Comparison of ENCODE assay signal across 8 cellular contexts in genomic region chr17:42797067-42798007, GRCh38. TPM values are rescaled to one million over a fixed set of nuclear protein-coding genes. Genes with fewer than 3 reads are reported as not detected.
DNase-seq lines count a peak whose midpoint lies in the region; ATAC-seq and TF ChIP-seq lines count a peak whose summit lies in the region.

No MANE protein-coding gene starts in this region.

- H3K36me3 Mint-ChIP-seq in CD14-positive monocyte: peaks cover 11 to 16% of the 10 kb centered on the region in 2 donors
- no peaks in the 10 kb centered on the region for H3K36me3 Mint-ChIP-seq in natural killer cell treated with Interleukin-12 subunit alpha and Interleukin-12 subunit beta and Interleukin-15 and Interleukin-18, amount 100 ng/mL, for 72 hours

- intact Hi-C loops in CD14-positive monocyte (cut with micrococcal nuclease): no loop called here

- no peak for ATAC-seq in natural killer cell treated with Interleukin-12 subunit alpha and Interleukin-12 subunit beta and Interleukin-15 and Interleukin-18, amount 100 ng/mL, for 72 hours
- no peak for ATAC-seq in GM19035 (IDR thresholded peaks at IDR 0.05; ENCODE audit: unreplicated experiment)

- no peaks in the 10 kb centered on the region for H3K36me3 ChIP-seq in MM.1S (replicated peaks; ENCODE audit: insufficient read depth, low read length)
- H3K36me3 ChIP-seq in effector memory CD4-positive, alpha-beta T cell (ENCODE audit: control insufficient read depth, insufficient read depth, low read length): no peaks in the 10 kb centered on the region

- H2AFZ ChIP-seq in MM.1S (ENCODE audit: low read length): no peak overlapping the region

- no peaks in the 10 kb centered on the region for H3K9me2 ChIP-seq in MM.1S (replicated peaks; ENCODE audit: insufficient read depth, low read length)

- H3F3A ChIP-seq in MM.1S (ENCODE audit: insufficient read depth, low read length): no peaks in the 10 kb centered on the region

- H3K27ac ChIP-seq in MM.1S (ENCODE audit: low read length): no peak overlapping the region
- H3K27ac ChIP-seq in effector memory CD4-positive, alpha-beta T cell (ENCODE audit: insufficient read depth, low read length, poor library complexity, severe bottlenecking): no peak overlapping the region

- peaks cover 8% of the 10 kb centered on the region; the same call in 1 of the 2 replicates for H3K4me1 ChIP-seq in MM.1S (ENCODE audit: low read length)
- peaks cover 15% of the 10 kb centered on the region for H3K4me1 ChIP-seq in effector memory CD4-positive, alpha-beta T cell (ENCODE audit: control insufficient read depth, insufficient read depth, low read length, poor library complexity, severe bottlenecking)

- peak overlapping the region; percentile 91 to 94 for H3K4me3 Mint-ChIP-seq in CD14-positive monocyte
- H3K4me3 Mint-ChIP-seq in natural killer cell treated with Interleukin-12 subunit alpha and Interleukin-12 subunit beta and Interleukin-15 and Interleukin-18, amount 100 ng/mL, for 72 hours: peak overlapping the region; percentile 97

- H3K9ac ChIP-seq in MM.1S (ENCODE audit: low read length): peak overlapping the region; percentile 69; the same call in 1 of the 2 replicates

- no peaks in the 10 kb centered on the region for H3K9me3 Mint-ChIP-seq in CD14-positive monocyte
- H3K9me3 Mint-ChIP-seq in natural killer cell treated with Interleukin-12 subunit alpha and Interleukin-12 subunit beta and Interleukin-15 and Interleukin-18, amount 100 ng/mL, for 72 hours: no peaks in the 10 kb centered on the region

- peak overlapping the region in 1 of 7 donors; percentile 60 for H3K27ac Mint-ChIP-seq in CD14-positive monocyte
- peak overlapping the region in 1 of 2 donors; percentile 95 for H3K27ac Mint-ChIP-seq in natural killer cell treated with Interleukin-12 subunit alpha and Interleukin-12 subunit beta and Interleukin-15 and Interleukin-18, amount 100 ng/mL, for 72 hours

- H3K79me2 ChIP-seq in MM.1S (ENCODE audit: low read length): peaks cover 17% of the 10 kb centered on the region

- peaks cover 6 to 18% (median 6%) of the 10 kb centered on the region in 3 donors for H3K27me3 Mint-ChIP-seq in CD14-positive monocyte (ENCODE audit: low read depth in 3 of 3)
- H3K27me3 Mint-ChIP-seq in natural killer cell treated with Interleukin-12 subunit alpha and Interleukin-12 subunit beta and Interleukin-15 and Interleukin-18, amount 100 ng/mL, for 72 hours: peaks cover 0 to 2% of the 10 kb centered on the region in 2 donors

- no peaks in the 10 kb centered on the region for H4K20me1 ChIP-seq in MM.1S (ENCODE audit: insufficient read depth, low read length)

- no peaks in the 10 kb centered on the region for H3K9me3 ChIP-seq in MM.1S (replicated peaks; ENCODE audit: insufficient read depth, low read length)
- no peaks in the 10 kb centered on the region for H3K9me3 ChIP-seq in effector memory CD4-positive, alpha-beta T cell (ENCODE audit: control insufficient read depth, low read length)

- no peak for DNase-seq in CD14-positive monocyte (ENCODE audit: low spot score)
- no peak for DNase-seq in MM.1S
- DNase-seq in effector memory CD4-positive, alpha-beta T cell: no peak
- no peak for DNase-seq in natural killer cell treated with Interleukin-12 subunit alpha and Interleukin-12 subunit beta and Interleukin-15 and Interleukin-18, amount 100 ng/mL, for 72 hours (ENCODE audit: low spot score)
- DNase-seq in SK-N-DZ (ENCODE audit: low spot score): no peak
- DNase-seq in NK-92 (lab: John Stamatoyannopoulos, UW; ENCODE audit: unreplicated experiment): no peak
- no peak for DNase-seq in stimulated activated CD4-positive, alpha-beta T cell treated with anti-CD3 and anti-CD28 coated beads, Interleukin-4, amount 100 ng/mL, for 4 hours

- TF ChIP-seq CTCF in CD14-positive monocyte (IDR thresholded peaks at IDR 0.05) (no peak), MM.1S (IDR thresholded peaks at IDR 0.05; ENCODE audit: low read length) (no peak)

- H3K27me3 ChIP-seq in MM.1S (replicated peaks; ENCODE audit: insufficient read depth, low read length): no peaks in the 10 kb centered on the region
- H3K27me3 ChIP-seq in effector memory CD4-positive, alpha-beta T cell (replicated peaks; ENCODE audit: control insufficient read depth, insufficient read depth, low read length, poor library complexity, severe bottlenecking): no peaks in the 10 kb centered on the region

- peak overlapping the region; percentile 79 for H3K4me3 ChIP-seq in MM.1S (ENCODE audit: low read length)
- H3K4me3 ChIP-seq in effector memory CD4-positive, alpha-beta T cell (ENCODE audit: insufficient read depth, low read depth, low read length, poor library complexity, severe bottlenecking): peak overlapping the region; percentile 90

- peaks cover 27% of the 10 kb centered on the region for H3K4me1 Mint-ChIP-seq in CD14-positive monocyte
- H3K4me1 Mint-ChIP-seq in natural killer cell treated with Interleukin-12 subunit alpha and Interleukin-12 subunit beta and Interleukin-15 and Interleukin-18, amount 100 ng/mL, for 72 hours (ENCODE audit: low read depth in 2 of 2): peaks cover 12 to 20% of the 10 kb centered on the region in 2 donors

- peak overlapping the region; percentile 79 for H3K4me2 ChIP-seq in MM.1S (ENCODE audit: low read depth, low read length)

RNA-seq across cellular contexts. Expression of gene COA3, which starts 1.2 kb away (rescaled TPM):
- 100 to 1,000 TPM; 156 to 171 TPM for polyA plus RNA-seq in CD14-positive monocyte
- 10 to 100 TPM; 41.6 to 48.0 TPM for total RNA-seq in natural killer cell treated with Interleukin-12 subunit alpha and Interleukin-12 subunit beta and Interleukin-15 and Interleukin-18, amount 100 ng/mL, for 72 hours
- 217 TPM in 2 replicates for polyA plus RNA-seq in SK-N-DZ (2014; cell fraction: cytosol; rRNA removed)
- polyA plus RNA-seq in SK-N-DZ (2014; cell fraction: nucleus; rRNA removed): 118 and 127 TPM in 2 replicates

RNA-seq across cellular contexts. Expression of gene CNTD1, which starts 1.3 kb away (rescaled TPM):
- not detected for polyA plus RNA-seq in CD14-positive monocyte
- not detected for total RNA-seq in natural killer cell treated with Interleukin-12 subunit alpha and Interleukin-12 subunit beta and Interleukin-15 and Interleukin-18, amount 100 ng/mL, for 72 hours
- polyA plus RNA-seq in SK-N-DZ (2014; cell fraction: cytosol; rRNA removed): not detected in 2 replicates
- not detected in 2 replicates for polyA plus RNA-seq in SK-N-DZ (2014; cell fraction: nucleus; rRNA removed)

RNA-seq across cellular contexts. Expression of gene WNK4, which starts 16.9 kb away (rescaled TPM):
- not detected for polyA plus RNA-seq in CD14-positive monocyte
- under 1 TPM; 0.10 to 0.28 TPM for total RNA-seq in natural killer cell treated with Interleukin-12 subunit alpha and Interleukin-12 subunit beta and Interleukin-15 and Interleukin-18, amount 100 ng/mL, for 72 hours
- polyA plus RNA-seq in SK-N-DZ (2014; cell fraction: cytosol; rRNA removed): 0.25 TPM in 1 of 2 replicates, not detected in the other
- polyA plus RNA-seq in SK-N-DZ (2014; cell fraction: nucleus; rRNA removed): 0.46 and 1.8 TPM in 2 replicates

RNA-seq across cellular contexts. Expression of gene VPS25, which starts 24.1 kb away (rescaled TPM):
- 100 to 1,000 TPM; 104 to 125 TPM for polyA plus RNA-seq in CD14-positive monocyte
- total RNA-seq in natural killer cell treated with Interleukin-12 subunit alpha and Interleukin-12 subunit beta and Interleukin-15 and Interleukin-18, amount 100 ng/mL, for 72 hours: 10 to 100 TPM; 57.5 to 61.7 TPM
- 186 and 233 TPM in 2 replicates for polyA plus RNA-seq in SK-N-DZ (2014; cell fraction: cytosol; rRNA removed)
- 139 and 142 TPM in 2 replicates for polyA plus RNA-seq in SK-N-DZ (2014; cell fraction: nucleus; rRNA removed)

RNA-seq across cellular contexts. Expression of gene BECN1, which starts 26.7 kb away (rescaled TPM):
- polyA plus RNA-seq in CD14-positive monocyte: 100 to 1,000 TPM in 1 of 2 donors, 10 to 100 TPM in 1; 91.8 to 105 TPM
- 100 to 1,000 TPM; 106 to 134 TPM for total RNA-seq in natural killer cell treated with Interleukin-12 subunit alpha and Interleukin-12 subunit beta and Interleukin-15 and Interleukin-18, amount 100 ng/mL, for 72 hours
- polyA plus RNA-seq in SK-N-DZ (2014; cell fraction: cytosol; rRNA removed): 58.3 and 59.5 TPM in 2 replicates
- polyA plus RNA-seq in SK-N-DZ (2014; cell fraction: nucleus; rRNA removed): 80.2 and 111 TPM in 2 replicates
